Comparison of ENCODE assay signal across 25 cellular contexts in the genomic region with DNA sequence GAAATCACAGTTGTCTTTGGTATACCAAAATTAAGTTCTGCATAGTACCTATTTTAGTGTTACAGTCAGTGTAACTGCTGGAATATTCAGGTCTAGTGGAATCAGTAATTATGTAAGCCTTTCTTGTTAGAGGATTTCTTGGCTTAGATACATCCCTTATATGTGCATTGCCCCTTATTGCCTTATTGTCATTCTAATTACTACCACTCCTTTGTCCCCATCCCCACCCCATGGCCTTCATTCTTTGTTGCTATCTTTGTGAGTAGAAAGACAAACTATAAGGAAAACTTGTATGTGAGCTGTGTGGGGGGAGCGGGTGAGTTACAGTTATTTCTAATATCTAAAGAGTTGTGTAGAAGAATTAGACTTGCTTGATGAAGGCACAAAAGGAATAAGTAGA. TPM values are rescaled to one million over a fixed set of nuclear protein-coding genes. Genes with fewer than 3 reads are reported as not detected.
"Had no signal": no experiment of that assay in that cellular context is flagged by ENCODE, and none has a peak within 500 bp of the region (broad histone marks: within the 10 kb centered on the region; RNA-seq: fewer than 3 reads in every experiment).

No MANE protein-coding gene starts in this region.

- H3K27ac ChIP-seq: ascending aorta, cardiac muscle cell, Peyer's patch, SJSA1 had no signal

- DNase-seq: activated CD4-positive, alpha-beta T cell treated with anti-CD3 and anti-CD28 coated beads for 36 hours; activated CD4-positive, alpha-beta T cell treated with anti-CD3 and anti-CD28 coated beads, Interleukin-2, amount 10 ng/mL, durations not matched to agents 7 days and 5 days; activated CD4-positive, alpha-beta T cell treated with anti-CD3 and anti-CD28 coated beads, Interleukin-2, amount 50 U/mL, for 48 hours; activated CD8-positive, alpha-beta T cell treated with anti-CD3 and anti-CD28 coated beads, Interleukin-2, amount 10 ng/mL, durations not matched to agents 7 days and 5 days; activated gamma-delta T cell; activated naive CD4-positive, alpha-beta T cell treated with Interleukin-2 at 50 U/mL for 16 hours; activated naive CD8-positive, alpha-beta T cell treated with anti-CD3 and anti-CD28 coated beads, Interleukin-2, amount 10 ng/mL, durations not matched to agents 7 days and 5 days; activated T-cell treated with anti-CD3 and anti-CD28 coated beads, Interleukin-2, amount 50 U/mL, for 24 hours; amygdala; MM.1S; MV-4-11; NCI-H1092; NCI-H1694; NCI-H2029; NCI-H345; NCI-H524 treated with DMSO at 0.1 percent for 48 hours; PC-3; Peyer's patch; RPMI8226; SHP77 treated with DMSO at 0.1 percent for 48 hours; SK-N-SH had no signal

- H3K36me3 ChIP-seq: ascending aorta, cardiac muscle cell, Peyer's patch, SJSA1 had no signal

- H3K4me1 ChIP-seq: ascending aorta, Peyer's patch, SJSA1 had no signal

- H3K9ac ChIP-seq: SK-N-SH had no signal

- H3K27me3 ChIP-seq: ascending aorta, cardiac muscle cell, Peyer's patch, SJSA1 had no signal

- H3K4me3 ChIP-seq: ascending aorta, cardiac muscle cell, Peyer's patch, SJSA1 had no signal

- H3K9me3 ChIP-seq: ascending aorta, Peyer's patch, SJSA1, SK-N-SH had no signal

RNA-seq across cellular contexts. Expression of gene RPA4, which starts 36.9 kb away (rescaled TPM):
- total RNA-seq: LHCN-M2 had no signal
